ENCODE assay signal across 16 cellular contexts in the genomic region with DNA sequence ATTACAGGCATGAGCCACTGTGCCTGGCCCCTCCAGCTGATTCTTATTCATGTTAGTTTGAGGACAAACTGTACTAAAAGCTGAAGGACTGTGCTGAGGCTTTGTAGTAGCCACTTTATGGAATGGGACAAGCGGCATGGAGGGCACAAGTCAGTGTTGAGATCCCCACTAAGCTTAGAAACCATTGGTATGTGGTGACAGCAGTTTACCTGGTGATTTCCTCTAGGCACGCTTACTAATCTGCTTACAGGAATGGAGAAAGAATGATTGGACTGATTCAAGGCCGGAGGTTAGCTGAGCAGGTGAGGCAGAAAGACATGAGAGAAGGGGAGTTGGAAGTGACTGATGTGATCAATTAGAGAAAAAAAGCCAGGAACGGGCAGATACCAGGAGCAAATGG. TPM values are rescaled to one million over a fixed set of nuclear protein-coding genes. Genes with fewer than 3 reads are reported as not detected.
A peak's percentile ranks its signal among the peaks of the same experiment; 100 is the strongest.
DNase-seq lines count a peak whose midpoint lies in the region; TF ChIP-seq lines count a peak whose summit lies in the region.
"Had no signal": no experiment of that assay in that cellular context is flagged by ENCODE, and none has a peak within 500 bp of the region (broad histone marks: within the 10 kb centered on the region; RNA-seq: fewer than 3 reads in every experiment).

No MANE protein-coding gene starts in this region.

- peaks cover 21% of the 10 kb centered on the region for H3K4me1 ChIP-seq in HUES64 (ENCODE audit: insufficient read depth, low read length)
- H3K4me1 ChIP-seq in GM23248 (ENCODE audit: insufficient read depth): 0 out of 2 replicates have a peak, but pooled peaks cover 3% of the 10 kb centered on the region
- H3K4me1 ChIP-seq: BE2C had no signal

- no peaks in the 10 kb centered on the region for H3K27me3 ChIP-seq in H7 (ENCODE audit: control insufficient read depth, insufficient read depth, low read length)
- no peaks in the 10 kb centered on the region for H3K27me3 ChIP-seq in HUES64 (ENCODE audit: insufficient read depth, low read length)
- H3K27me3 ChIP-seq in GM23248 (replicated peaks; ENCODE audit: insufficient read depth): no peaks in the 10 kb centered on the region
- H3K27me3 ChIP-seq: BE2C had no signal

- H3K9ac ChIP-seq in HUES64 (ENCODE audit: low read depth, low read length) (peak overlapping the region; percentile 28; the same call in 1 of the 2 replicates), GM23248 (no peak overlapping the region)

- H2AFZ ChIP-seq in GM23248: no peak overlapping the region

- H4K20me1 ChIP-seq in GM23248 (ENCODE audit: insufficient read depth): no peaks in the 10 kb centered on the region; the same call in 1 of the 2 replicates

- peaks cover 81% of the 10 kb centered on the region for H3K79me2 ChIP-seq in GM23248 (ENCODE audit: insufficient read depth)

- H3K9me3 ChIP-seq in HUES64 (ENCODE audit: insufficient read depth, low read depth, low read length) (no peaks in the 10 kb centered on the region), GM23248 (ENCODE audit: low read depth) (no peaks in the 10 kb centered on the region)
- H3K9me3 ChIP-seq: BE2C, HAP-1 had no signal

- TF ChIP-seq CTCF in chondrocyte (IDR thresholded peaks at IDR 0.05) (no peak), nephron (IDR thresholded peaks at IDR 0.05; ENCODE audit: unreplicated experiment in 3 of 3) (no peak)

- 75% methylated on average over 4 of the region's 4 CpGs for WGBS in HUES64
- WGBS in GM23248 (ENCODE audit: low coverage in 1 of 2, low lambda C conversion rate in 2 of 2, missing lambda C conversion rate in 2 of 2), 2 experiments: 83 to 85% methylated on average over 4 of the region's 4 CpGs

- H3F3A ChIP-seq in GM23248 (ENCODE audit: insufficient read depth): peaks cover 13% of the 10 kb centered on the region; the same call in 1 of the 2 replicates

- in situ Hi-C loops in GM23248 (cut with MboI): no loop called here

- DNase-seq in H7 (peak; percentile 21), chondrocyte (ENCODE audit: low spot score) (no peak), GOT3 (lab: John Stamatoyannopoulos, UW) (no peak), GM23248 (no peak), NCI-H2227 treated with DMSO at 0.1 percent for 48 hours (lab: John Stamatoyannopoulos, UW) (no peak)
- DNase-seq: BE2C; CD8-positive, alpha-beta T cell; IMR-90; NCI-H1417 treated with DMSO at 0.1 percent for 48 hours; NCI-H2029; NCI-H2171 treated with DMSO at 0.1 percent for 48 hours; NCI-H524 treated with DMSO at 0.1 percent for 48 hours; OCI-M1 had no signal

- H3K36me3 Mint-ChIP-seq in chondrocyte (ENCODE audit: low read depth): peaks cover 10% of the 10 kb centered on the region
- H3K36me3 Mint-ChIP-seq in nephron (ENCODE audit: low read depth): peaks cover 33% of the 10 kb centered on the region

- H3K36me3 ChIP-seq in H7 (replicated peaks; ENCODE audit: control insufficient read depth, insufficient read depth, low read length) (peaks cover 23% of the 10 kb centered on the region), HUES64 (ENCODE audit: insufficient read depth, low read length) (peaks cover 46% of the 10 kb centered on the region), GM23248 (ENCODE audit: low read depth) (peaks cover 12% of the 10 kb centered on the region)

- H3K27me3 Mint-ChIP-seq in chondrocyte (ENCODE audit: low read depth) (no peaks in the 10 kb centered on the region), nephron (ENCODE audit: low read depth) (no peaks in the 10 kb centered on the region)

- no peaks in the 10 kb centered on the region for H3K9me2 ChIP-seq in GM23248 (ENCODE audit: insufficient read depth)

- H3K9me3 Mint-ChIP-seq in chondrocyte (ENCODE audit: low read depth): peaks cover 2% of the 10 kb centered on the region
- no peaks in the 10 kb centered on the region for H3K9me3 Mint-ChIP-seq in nephron
- H3K9me3 Mint-ChIP-seq: CD8-positive, alpha-beta T cell had no signal

- peaks cover 26% of the 10 kb centered on the region for H3K4me1 Mint-ChIP-seq in chondrocyte (ENCODE audit: low read depth)
- peaks cover 5% of the 10 kb centered on the region for H3K4me1 Mint-ChIP-seq in nephron

- no peak overlapping the region for H3K4me3 ChIP-seq in H7 (ENCODE audit: insufficient read depth, low read depth, low read length)
- no peak overlapping the region for H3K4me3 ChIP-seq in HUES64 (ENCODE audit: low read length)
- H3K4me3 ChIP-seq in GM23248: no peak overlapping the region
- H3K4me3 ChIP-seq: HAP-1 had no signal

- no peak overlapping the region for H3K4me2 ChIP-seq in GM23248 (ENCODE audit: unreplicated experiment)

- H3K27ac ChIP-seq in HUES64 (ENCODE audit: low read depth, low read length) (0 out of 2 replicates have a peak overlapping the region, but pooled peaks have one; percentile 41), GM23248 (no peak overlapping the region)

- H3K4me3 Mint-ChIP-seq in chondrocyte (ENCODE audit: unreplicated experiment) (no peak overlapping the region), nephron (peak overlapping the region in 2 of 3 experiments; percentile 3 to 24)
- H3K4me3 Mint-ChIP-seq: CD8-positive, alpha-beta T cell had no signal

- peak overlapping the region; percentile 22 for H3K27ac Mint-ChIP-seq in chondrocyte (ENCODE audit: unreplicated experiment)
- no peak overlapping the region for H3K27ac Mint-ChIP-seq in nephron
- H3K27ac Mint-ChIP-seq: CD8-positive, alpha-beta T cell had no signal

RNA-seq across cellular contexts. Expression of a gene that starts 3.7 kb away (rescaled TPM):
- total RNA-seq in H7 (2014; rRNA removed; shearing (Covaris generic)): 43.0 and 55.2 TPM in 2 replicates
- polyA plus RNA-seq in HUES64 (2013, experiment 1 of 2): 27.5 TPM
- polyA plus RNA-seq in HUES64 (2013, experiment 2 of 2): 26.6 TPM
- 14.9 to 18.1 TPM (median 15.8 TPM) in 3 replicates for total RNA-seq in chondrocyte
- total RNA-seq in GM23248 (2014; rRNA removed; shearing (Covaris generic)): 8.1 and 12.5 TPM in 2 replicates
- 6.7 and 7.1 TPM in 2 replicates for polyA plus RNA-seq in GM23248 (2016; fragmentation: Nextera tagmentation; extraction: Ambion mirVana)

RNA-seq across cellular contexts. Expression of a gene that starts 24.9 kb away (rescaled TPM):
- total RNA-seq in H7 (2014; rRNA removed; shearing (Covaris generic)): 3.0 and 4.6 TPM in 2 replicates
- 3.5 TPM for polyA plus RNA-seq in HUES64 (2013, experiment 1 of 2)
- polyA plus RNA-seq in HUES64 (2013, experiment 2 of 2): 4.8 TPM
- 4.0 to 4.5 TPM (median 4.1 TPM) in 3 replicates for total RNA-seq in chondrocyte
- 3.8 and 5.4 TPM in 2 replicates for total RNA-seq in GM23248 (2014; rRNA removed; shearing (Covaris generic))
- 3.9 and 4.1 TPM in 2 replicates for polyA plus RNA-seq in GM23248 (2016; fragmentation: Nextera tagmentation; extraction: Ambion mirVana)

RNA-seq across cellular contexts. Expression of a gene that starts 44.4 kb away (rescaled TPM):
- total RNA-seq in H7 (2014; rRNA removed; shearing (Covaris generic)): 32.8 and 34.1 TPM in 2 replicates
- 19.4 TPM for polyA plus RNA-seq in HUES64 (2013, experiment 1 of 2)
- polyA plus RNA-seq in HUES64 (2013, experiment 2 of 2): 19.5 TPM
- total RNA-seq in chondrocyte: 24.5 to 26.3 TPM (median 24.9 TPM) in 3 replicates
- 23.3 and 24.1 TPM in 2 replicates for total RNA-seq in GM23248 (2014; rRNA removed; shearing (Covaris generic))
- polyA plus RNA-seq in GM23248 (2016; fragmentation: Nextera tagmentation; extraction: Ambion mirVana): 2.4 and 2.8 TPM in 2 replicates
